In genomic region chr13:67228909-67229308, GRCh38 we compare ENCODE assay signal across 8 cellular contexts. TPM values are rescaled to one million over a fixed set of nuclear protein-coding genes. Genes with fewer than 3 reads are reported as not detected.
DNase-seq lines count a peak whose midpoint lies in the region; ATAC-seq, FAIRE-seq and TF ChIP-seq lines count a peak whose summit lies in the region.
"Had no signal": no experiment of that assay in that cellular context is flagged by ENCODE, and none has a peak within 500 bp of the region (broad histone marks: within the 10 kb centered on the region; RNA-seq: fewer than 3 reads in every experiment).

No MANE protein-coding gene starts in this region.

- H3K27me3 Mint-ChIP-seq in effector memory CD8-positive, alpha-beta T cell: peaks cover 7 to 13% of the 10 kb centered on the region in 2 donors

- H3K27ac ChIP-seq in HUES48 (ENCODE audit: low read depth, low read length) (no peak overlapping the region), kidney (ENCODE audit: low read depth in 2 of 2, low read length in 2 of 2) (no peak overlapping the region), thymus (ENCODE audit: low read depth) (no peak overlapping the region)

- intact Hi-C loops in kidney (cut with DNase I): no loop called here

- WGBS in thymus: 7% methylated on average over 6 of the region's 6 CpGs

- H3K9ac ChIP-seq in HUES48 (ENCODE audit: low read depth, low read length): no peak overlapping the region
- no peak overlapping the region for H3K9ac ChIP-seq in kidney (ENCODE audit: low read length in 2 of 2)

- H3K4me1 ChIP-seq in HUES48 (ENCODE audit: control insufficient read depth, insufficient read depth, low read length) (peaks cover 9% of the 10 kb centered on the region), kidney (ENCODE audit: control insufficient read depth in 1 of 2, insufficient read depth in 1 of 2, low read depth in 1 of 2, low read length in 2 of 2) (peaks cover 5 to 9% of the 10 kb centered on the region in 2 donors), thymus (ENCODE audit: control insufficient read depth, insufficient read depth, low read length) (peaks cover 8% of the 10 kb centered on the region)

- peaks cover 0 to 1% of the 10 kb centered on the region in 2 donors for H3K9me3 Mint-ChIP-seq in effector memory CD8-positive, alpha-beta T cell
- H3K9me3 Mint-ChIP-seq: activated T-helper 2 cell treated with anti-CD3 and anti-CD28 coated beads, Interferon-gamma antibody, Interleukin-2, Interleukin-4, amounts not matched to agents 10 μg/mL and 5 μg/mL and 100 μg/mL, durations not matched to agents 14 hours and 24 hours and 36 hours had no signal

- DNase-seq in amniotic epithelial cell (ENCODE audit: low read depth) (peak; percentile 25), kidney (no peak), NCI-H524 (lab: John Stamatoyannopoulos, UW) (no peak), SW480 (ENCODE audit: low spot score) (no peak)
- no peak for DNase-seq in effector memory CD8-positive, alpha-beta T cell

- peaks cover 8 to 9% of the 10 kb centered on the region in 2 donors for H3K4me1 Mint-ChIP-seq in effector memory CD8-positive, alpha-beta T cell (ENCODE audit: low read depth in 2 of 2)

- H3K27me3 ChIP-seq in HUES48 (ENCODE audit: control insufficient read depth, insufficient read depth, low read length): peaks cover 27% of the 10 kb centered on the region
- H3K27me3 ChIP-seq in thymus (ENCODE audit: control insufficient read depth, insufficient read depth): no peaks in the 10 kb centered on the region

- H3K4me3 ChIP-seq in HUES48 (ENCODE audit: low read depth, low read length) (peak overlapping the region; percentile 76), kidney (ENCODE audit: low read length in 2 of 2) (peak overlapping the region; percentile 92 to 96), thymus (ENCODE audit: low read length) (peak overlapping the region; percentile 68)

- no peak for FAIRE-seq in kidney (lab: Jason Lieb, UNC)

- H3K36me3 ChIP-seq in HUES48 (ENCODE audit: control insufficient read depth, insufficient read depth, low read length) (no peaks in the 10 kb centered on the region), kidney (ENCODE audit: control insufficient read depth in 1 of 2, insufficient read depth in 2 of 2, low read length in 2 of 2) (no peaks in the 10 kb centered on the region), thymus (ENCODE audit: control insufficient read depth, insufficient read depth) (no peaks in the 10 kb centered on the region)

- H3K27ac Mint-ChIP-seq in effector memory CD8-positive, alpha-beta T cell: no peak overlapping the region
- H3K27ac Mint-ChIP-seq: activated T-helper 2 cell treated with anti-CD3 and anti-CD28 coated beads, Interferon-gamma antibody, Interleukin-2, Interleukin-4, amounts not matched to agents 10 μg/mL and 5 μg/mL and 100 μg/mL, durations not matched to agents 14 hours and 24 hours and 36 hours had no signal

- no peak for TF ChIP-seq CTCF in kidney (IDR thresholded peaks at IDR 0.05; ENCODE audit: borderline replicate concordance, extremely low read depth, insufficient read depth)

- no peak overlapping the region for H3K4me3 Mint-ChIP-seq in effector memory CD8-positive, alpha-beta T cell

- no peaks in the 10 kb centered on the region for H3K9me3 ChIP-seq in HUES48 (ENCODE audit: control insufficient read depth, insufficient read depth, low read length)
- H3K9me3 ChIP-seq in kidney (ENCODE audit: control insufficient read depth in 1 of 2, low read length in 2 of 2): no peaks in the 10 kb centered on the region
- no peaks in the 10 kb centered on the region for H3K9me3 ChIP-seq in thymus (ENCODE audit: control insufficient read depth)

- ATAC-seq in effector memory CD8-positive, alpha-beta T cell (replicated peaks): no peak

- no peaks in the 10 kb centered on the region for H3K36me3 Mint-ChIP-seq in effector memory CD8-positive, alpha-beta T cell (ENCODE audit: insufficient read depth)

RNA-seq across cellular contexts. Expression of gene PCDH9, which starts 1.2 kb away (rescaled TPM):
- 9.5 TPM for total RNA-seq in kidney
- 1.6 TPM for polyA plus RNA-seq in kidney (ENCODE audit: insufficient read depth, low read depth, low replicate concordance)
- 0.82 TPM for polyA plus RNA-seq in thymus
